In genomic region chr5:163497315-163497714, GRCh38 we compare ENCODE assay signal across 18 cellular contexts. TPM values are rescaled to one million over a fixed set of nuclear protein-coding genes. Genes with fewer than 3 reads are reported as not detected.
DNase-seq lines count a peak whose midpoint lies in the region; ATAC-seq and TF ChIP-seq lines count a peak whose summit lies in the region.
"Had no signal": no experiment of that assay in that cellular context is flagged by ENCODE, and none has a peak within 500 bp of the region (broad histone marks: within the 10 kb centered on the region; RNA-seq: fewer than 3 reads in every experiment).

No MANE protein-coding gene starts in this region.

- H3K9me3 ChIP-seq in right lobe of liver = no peaks in the 10 kb centered on the region
- H3K9me3 ChIP-seq in Peyer's patch = no peaks in the 10 kb centered on the region

- TF ChIP-seq POLR2A in right lobe of liver (IDR thresholded peaks at IDR 0.05) (no peak), Peyer's patch (IDR thresholded peaks at IDR 0.05) (no peak)

- H3K36me3 Mint-ChIP-seq in glutamatergic neuron (ENCODE audit: unreplicated experiment) = peaks cover 4% of the 10 kb centered on the region
- H3K36me3 Mint-ChIP-seq: CD4-positive, CD25-positive, alpha-beta regulatory T cell had no signal

- intact Hi-C loops in right lobe of liver (cut with DNase I) = no loop called here

- TF ChIP-seq CTCF in right lobe of liver (IDR thresholded peaks at IDR 0.05) (no peak), Peyer's patch (IDR thresholded peaks at IDR 0.05) (no peak), glutamatergic neuron (IDR thresholded peaks at IDR 0.05; ENCODE audit: partially characterized antibody, unreplicated experiment) (no peak)

- H3K4me1 Mint-ChIP-seq in glutamatergic neuron (ENCODE audit: low read depth, unreplicated experiment) = no peaks in the 10 kb centered on the region

- WGBS in right lobe of liver (ENCODE audit: insufficient coverage, low coverage, low lambda C conversion rate, missing lambda C conversion rate) = 57% methylated on average over 3 of the region's 3 CpGs

- no peaks in the 10 kb centered on the region for H3K36me3 ChIP-seq in right lobe of liver
- H3K36me3 ChIP-seq in Peyer's patch = no peaks in the 10 kb centered on the region

- no peak overlapping the region for H3K4me3 Mint-ChIP-seq in glutamatergic neuron (ENCODE audit: unreplicated experiment)
- H3K4me3 Mint-ChIP-seq: CD4-positive, CD25-positive, alpha-beta regulatory T cell had no signal

- H3K27ac Mint-ChIP-seq in glutamatergic neuron (ENCODE audit: unreplicated experiment) = no peak overlapping the region
- H3K27ac Mint-ChIP-seq: CD4-positive, CD25-positive, alpha-beta regulatory T cell had no signal

- H3K4me1 ChIP-seq in right lobe of liver (peaks cover 0 to 17% (median 0%) of the 10 kb centered on the region in 4 donors), Peyer's patch (no peaks in the 10 kb centered on the region)

- H3K4me3 ChIP-seq in right lobe of liver (no peak overlapping the region), Peyer's patch (no peak overlapping the region)

- H3K27me3 ChIP-seq in right lobe of liver = no peaks in the 10 kb centered on the region
- H3K27me3 ChIP-seq in Peyer's patch = no peaks in the 10 kb centered on the region

- no peaks in the 10 kb centered on the region for H3K27me3 Mint-ChIP-seq in glutamatergic neuron (ENCODE audit: unreplicated experiment)
- H3K27me3 Mint-ChIP-seq: CD4-positive, CD25-positive, alpha-beta regulatory T cell had no signal

- H3K27ac ChIP-seq in right lobe of liver (no peak overlapping the region), Peyer's patch (no peak overlapping the region)

- DNase-seq in right lobe of liver = no peak
- DNase-seq in Peyer's patch = no peak
- DNase-seq in glutamatergic neuron = no peak
- no peak for DNase-seq in COR-L47 (lab: John Stamatoyannopoulos, UW)
- no peak for DNase-seq in NCI-H2081 (lab: John Stamatoyannopoulos, UW)
- DNase-seq: AML-193; CD4-positive, CD25-positive, alpha-beta regulatory T cell; DMS79 treated with DMSO at 0.1 percent for 48 hours; HCEC 1CT; IMR-90; NCI-H1436; NCI-H226; NCI-H526; PC-3; T-helper 1 cell had no signal

- H3K9me3 Mint-ChIP-seq in glutamatergic neuron (ENCODE audit: unreplicated experiment) = no peaks in the 10 kb centered on the region
- H3K9me3 Mint-ChIP-seq: CD4-positive, CD25-positive, alpha-beta regulatory T cell had no signal

- ATAC-seq in GM18868 (IDR thresholded peaks at IDR 0.05; ENCODE audit: unreplicated experiment) (peak; percentile 69), GM21529 (IDR thresholded peaks at IDR 0.05; ENCODE audit: unreplicated experiment) (peak; percentile 59), HG03442 (IDR thresholded peaks at IDR 0.05; ENCODE audit: unreplicated experiment) (peak; percentile 56), right lobe of liver (peak; percentile 61 to 82 (median 70))
- ATAC-seq: PC-3 had no signal

RNA-seq across cellular contexts. Expression of gene MAT2B, which starts 8.1 kb away (rescaled TPM):
- total RNA-seq in right lobe of liver (10 to 100 TPM; 21.6 to 40.7 (median 26.6) TPM), Peyer's patch (10 to 100 TPM; 34.6 to 65.3 (median 51.1) TPM), glutamatergic neuron (ENCODE audit: unreplicated experiment) (23.1 TPM)

RNA-seq across cellular contexts. Expression of gene HMMR, which starts 36.9 kb away (rescaled TPM):
- 1 to 10 TPM in 4 of 6 experiments, under 1 TPM in 2; 0.11 to 3.0 (median 1.1) TPM for total RNA-seq in right lobe of liver
- 1 to 10 TPM; 1.1 to 3.3 (median 1.9) TPM for total RNA-seq in Peyer's patch
- total RNA-seq in glutamatergic neuron (ENCODE audit: unreplicated experiment) = 7.4 TPM

RNA-seq across cellular contexts. Expression of gene NUDCD2, which starts 37.4 kb away (rescaled TPM):
- total RNA-seq in right lobe of liver (10 to 100 TPM in 4 of 6 experiments, 1 to 10 TPM in 2; 2.0 to 16.9 (median 11.8) TPM), Peyer's patch (1 to 10 TPM; 2.5 to 4.7 (median 3.4) TPM), glutamatergic neuron (ENCODE audit: unreplicated experiment) (19.2 TPM)

RNA-seq across cellular contexts. Expression of gene CCNG1, which starts 59.9 kb away (rescaled TPM):
- 100 to 1,000 TPM in 1 of 6 experiments, 10 to 100 TPM in 5; 47.7 to 146 (median 80.1) TPM for total RNA-seq in right lobe of liver
- total RNA-seq in Peyer's patch = 100 to 1,000 TPM; 213 to 306 (median 246) TPM
- 149 TPM for total RNA-seq in glutamatergic neuron (ENCODE audit: unreplicated experiment)
